9 cellular contexts compared by ENCODE assay signal in the genomic region with DNA sequence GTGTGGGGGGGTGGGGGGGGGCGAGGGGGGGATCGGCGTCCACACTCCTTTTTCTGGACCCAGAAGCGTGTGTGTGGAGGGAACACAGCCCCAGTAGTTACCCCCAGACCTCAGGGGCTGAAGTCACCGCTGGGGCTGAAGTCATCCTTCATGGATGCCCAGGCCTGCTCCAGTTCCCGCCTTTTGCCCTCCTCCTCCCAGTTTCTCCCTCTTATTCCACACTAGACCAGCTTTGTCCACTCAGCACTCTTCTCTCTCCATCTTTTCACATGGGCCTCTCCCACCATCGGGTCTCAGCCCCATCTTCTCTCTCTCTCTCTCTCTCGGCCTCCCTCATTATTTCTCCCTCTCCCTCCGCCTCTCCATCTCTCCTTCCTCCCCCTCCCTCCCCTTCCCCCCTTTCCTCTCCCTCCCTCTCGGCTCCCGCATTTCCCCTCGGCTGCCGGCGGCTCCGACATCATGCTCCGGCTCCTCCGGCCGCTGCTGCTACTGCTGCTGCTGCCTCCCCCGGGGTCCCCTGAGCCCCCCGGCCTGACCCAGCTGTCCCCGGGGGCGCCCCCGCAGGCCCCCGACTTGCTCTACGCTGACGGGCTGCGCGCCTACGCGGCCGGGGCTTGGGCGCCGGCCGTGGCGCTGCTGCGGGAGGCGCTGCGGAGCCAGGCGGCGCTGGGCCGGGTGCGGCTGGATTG. TPM values are rescaled to one million over a fixed set of nuclear protein-coding genes. Genes with fewer than 3 reads are reported as not detected.
DNase-seq lines count a peak whose midpoint lies in the region; ATAC-seq and TF ChIP-seq lines count a peak whose summit lies in the region.
"Had no signal": no experiment of that assay in that cellular context is flagged by ENCODE, and none has a peak within 500 bp of the region (broad histone marks: within the 10 kb centered on the region; RNA-seq: fewer than 3 reads in every experiment).

P3H3 (plus strand) TSS at position 426 of the 689 bp plus-strand sequence; CDS start at position 460, 34 bp downstream.

- TF ChIP-seq CTCF in thoracic aorta (IDR thresholded peaks at IDR 0.05) = no peak

- peak within 1 kb of the TSS; percentile 44 for H2AK5ac ChIP-seq in mesenchymal stem cell (ENCODE audit: low read length, severe bottlenecking)

- H3K18ac ChIP-seq in mesenchymal stem cell (ENCODE audit: low read depth in 1 of 2, low read length in 2 of 2) = peak within 1 kb of the TSS; percentile 74 to 97

- peak within 1 kb of the TSS; percentile 98 for H4K91ac ChIP-seq in mesenchymal stem cell (ENCODE audit: low read length)

- peak within 1 kb of the TSS; percentile 53 for H2BK5ac ChIP-seq in mesenchymal stem cell (ENCODE audit: low read depth, low read length, poor library complexity, severe bottlenecking)

- peak within 1 kb of the TSS; percentile 92 for H2BK15ac ChIP-seq in mesenchymal stem cell (ENCODE audit: low read depth, poor library complexity, severe bottlenecking)

- peak within 1 kb of the TSS in 1 of 2 experiments; percentile 98 for H3K23ac ChIP-seq in mesenchymal stem cell (ENCODE audit: low read length in 2 of 2)

- H2BK12ac ChIP-seq in mesenchymal stem cell (ENCODE audit: low read length in 2 of 2) = peak within 1 kb of the TSS; percentile 20 to 82

- H3K36me3 ChIP-seq in BLaER1 (no peaks in the 10 kb centered on the region), SK-N-MC (ENCODE audit: insufficient read depth, low read length) (peaks cover 5% of the 10 kb centered on the region; the same call in 1 of the 2 replicates), endocrine pancreas (ENCODE audit: control insufficient read depth, insufficient read depth, low read length) (no peaks in the 10 kb centered on the region), mesenchymal stem cell (ENCODE audit: control insufficient read depth in 1 of 2, insufficient read depth in 2 of 2, low read depth in 1 of 2, low read length in 2 of 2) (peaks cover 21 to 32% of the 10 kb centered on the region in 2 experiments), thoracic aorta (peaks cover 9% of the 10 kb centered on the region)

- H3K4me2 ChIP-seq in BLaER1 (peak within 1 kb of the TSS; percentile 93), mesenchymal stem cell (ENCODE audit: low read length, poor library complexity, severe bottlenecking) (peak within 1 kb of the TSS; percentile 72)
- H3K4me2 ChIP-seq: KMS-11 had no signal

- no peak for DNase-seq in SK-N-MC (ENCODE audit: low read depth, low spot score)
- DNase-seq in mesenchymal stem cell = peak; percentile 80
- no peak for DNase-seq in thoracic aorta (ENCODE audit: low spot score)
- no peak for DNase-seq in NCI-H1048 (lab: John Stamatoyannopoulos, UW)

- H3K9me3 ChIP-seq in BLaER1 (no peaks in the 10 kb centered on the region), SK-N-MC (ENCODE audit: low read depth, low read length) (no peaks in the 10 kb centered on the region), endocrine pancreas (ENCODE audit: control insufficient read depth, low read length) (no peaks in the 10 kb centered on the region), mesenchymal stem cell (ENCODE audit: control insufficient read depth, low read length) (no peaks in the 10 kb centered on the region), thoracic aorta (no peaks in the 10 kb centered on the region)

- H3K27me3 ChIP-seq in BLaER1 (peaks cover 98% of the 10 kb centered on the region), endocrine pancreas (ENCODE audit: control insufficient read depth, insufficient read depth, low read length) (no peaks in the 10 kb centered on the region), mesenchymal stem cell (ENCODE audit: control insufficient read depth in 1 of 2, insufficient read depth in 1 of 2, low read length in 2 of 2) (peaks cover 4 to 5% of the 10 kb centered on the region in 2 experiments), thoracic aorta (replicated peaks; ENCODE audit: insufficient read depth) (peaks cover 6% of the 10 kb centered on the region)

- WGBS in mesenchymal stem cell = 1% methylated on average over 24 of the region's 42 CpGs

- H3K4me3 ChIP-seq in BLaER1 (peak within 1 kb of the TSS; percentile 68), SK-N-MC (peak within 1 kb of the TSS; percentile 93), endocrine pancreas (ENCODE audit: control insufficient read depth, insufficient read depth, low read length) (peak within 1 kb of the TSS; percentile 35), mesenchymal stem cell (ENCODE audit: insufficient read depth in 1 of 2, low read depth in 1 of 2, low read length in 2 of 2) (peak within 1 kb of the TSS; percentile 92 to 93), thoracic aorta (peak within 1 kb of the TSS; percentile 84)

- H3K4me1 ChIP-seq in BLaER1 (peaks cover 30% of the 10 kb centered on the region), endocrine pancreas (ENCODE audit: control insufficient read depth, insufficient read depth, low read length) (no peaks in the 10 kb centered on the region), mesenchymal stem cell (ENCODE audit: control insufficient read depth, insufficient read depth, low read depth, low read length) (peaks cover 36% of the 10 kb centered on the region), thoracic aorta (ENCODE audit: control insufficient read depth in 1 of 2, low read depth in 2 of 2) (peaks cover 7 to 37% of the 10 kb centered on the region in 2 donors)

- peaks cover 76% of the 10 kb centered on the region for H4K20me1 ChIP-seq in BLaER1

- peak within 1 kb of the TSS; percentile 91 for H2BK120ac ChIP-seq in mesenchymal stem cell (ENCODE audit: low read depth, low read length)

- H3K4ac ChIP-seq in mesenchymal stem cell (ENCODE audit: low read depth in 1 of 2, low read length in 2 of 2) = peak within 1 kb of the TSS; percentile 97 to 98

- H3K79me1 ChIP-seq in mesenchymal stem cell (replicated peaks; ENCODE audit: low read length, poor library complexity, severe bottlenecking) = peaks cover 37% of the 10 kb centered on the region

- H3K27ac ChIP-seq in BLaER1 (no peak within 1 kb of the TSS), SK-N-MC (peak within 1 kb of the TSS; percentile 83), mesenchymal stem cell (ENCODE audit: low read length, poor library complexity, severe bottlenecking) (peak within 1 kb of the TSS; percentile 81), thoracic aorta (peak within 1 kb of the TSS; percentile 81 to 89)
- H3K27ac ChIP-seq: KMS-11 had no signal

- H4K8ac ChIP-seq in mesenchymal stem cell (ENCODE audit: low read length) = peak within 1 kb of the TSS; percentile 89

- H3K14ac ChIP-seq in mesenchymal stem cell (ENCODE audit: low read length in 2 of 2) = peak within 1 kb of the TSS in 1 of 2 experiments; percentile 99

- H3K9ac ChIP-seq in BLaER1 (peak within 1 kb of the TSS; percentile 61), SK-N-MC (ENCODE audit: insufficient read length) (peak within 1 kb of the TSS; percentile 72), endocrine pancreas (ENCODE audit: control insufficient read depth, insufficient read depth, low read length) (peak within 1 kb of the TSS; percentile 99), mesenchymal stem cell (ENCODE audit: low read length) (peak within 1 kb of the TSS; percentile 98)
- H3K9ac ChIP-seq: KMS-11 had no signal

- no peak within 1 kb of the TSS for H2AFZ ChIP-seq in mesenchymal stem cell (ENCODE audit: low read depth, low read length)

- ATAC-seq in HG02759 (IDR thresholded peaks at IDR 0.05; ENCODE audit: unreplicated experiment) = peak; percentile 44
- peak; percentile 10 for ATAC-seq in thoracic aorta (ENCODE audit: insufficient number of reproducible peaks, low FRiP score, low read depth)
- no peak for ATAC-seq in HG03196 (IDR thresholded peaks at IDR 0.05; ENCODE audit: unreplicated experiment)

RNA-seq across cellular contexts. Expression of gene P3H3, which starts in this region (rescaled TPM):
- 71.5 TPM for polyA plus RNA-seq in mesenchymal stem cell (2013, experiment 1 of 2)
- polyA plus RNA-seq in mesenchymal stem cell (2013, experiment 2 of 2) = 69.6 TPM
- 10 to 100 TPM; 66.1 to 77.7 TPM for total RNA-seq in thoracic aorta

Comparison
In these comparisons a context has a peak if more than half of its experiments do, and no peak if none do; other contexts are left out.
1. H3K4me3 ChIP-seq: peak in every context shown above with its lines; median percentile 93 in SK-N-MC; 92 in mesenchymal stem cell; 84 in thoracic aorta; 68 in BLaER1; 35 in endocrine pancreas.